In genomic region chr2:219059725-219060682, GRCh38 we compare ENCODE assay signal across 9 cellular contexts. TPM values are rescaled to one million over a fixed set of nuclear protein-coding genes. Genes with fewer than 3 reads are reported as not detected.
A peak's percentile ranks its signal among the peaks of the same experiment; 100 is the strongest.
DNase-seq lines count a peak whose midpoint lies in the region; ATAC-seq and TF ChIP-seq lines count a peak whose summit lies in the region.
"Had no signal": no experiment of that assay in that cellular context is flagged by ENCODE, and none has a peak within 500 bp of the region (broad histone marks: within the 10 kb centered on the region; RNA-seq: fewer than 3 reads in every experiment).

No MANE protein-coding gene starts in this region.

- H3K27me3 ChIP-seq in RWPE2 (ENCODE audit: insufficient read depth, poor library complexity, severe bottlenecking) (peaks cover 77% of the 10 kb centered on the region), esophagus muscularis mucosa (peaks cover 10 to 95% (median 54%) of the 10 kb centered on the region in 4 donors), sigmoid colon (peaks cover 55 to 94% (median 71%) of the 10 kb centered on the region in 3 donors), esophagus squamous epithelium (peaks cover 15 to 95% (median 44%) of the 10 kb centered on the region in 4 donors)

- 4% methylated on average over 9 of the region's 81 CpGs for WGBS in esophagus muscularis mucosa
- WGBS in sigmoid colon, 2 donors, result 2 to 4% methylated on average over 81 of the region's 81 CpGs
- WGBS in esophagus squamous epithelium, 2 donors, result no CpG with 5 or more reads among the region's 81 CpGs

- H3K9me3 ChIP-seq in RWPE2 (ENCODE audit: severe bottlenecking) (no peaks in the 10 kb centered on the region), esophagus muscularis mucosa (no peaks in the 10 kb centered on the region), sigmoid colon (no peaks in the 10 kb centered on the region), esophagus squamous epithelium (no peaks in the 10 kb centered on the region)
- H3K9me3 ChIP-seq: SJSA1 had no signal

- intact Hi-C loops in esophagus muscularis mucosa (cut with DNase I) (loop anchor here (2.0 to 10.0 kb wide), 3 partner anchors 62 to 245 kb away; partner anchors contain the start of gene PTPRN), sigmoid colon (cut with DNase I) (loop anchor here (2.0 to 5.0 kb wide), 2 partner anchors 97 to 237 kb away; no protein-coding TSS in a partner anchor), esophagus squamous epithelium (cut with DNase I) (loop anchor here (5.0 to 10.0 kb wide), 2 partner anchors 92 to 245 kb away; partner anchors contain the start of gene PTPRN)

- no peak overlapping the region for H3K27ac ChIP-seq in RWPE2 (ENCODE audit: poor library complexity, severe bottlenecking)
- no peak overlapping the region for H3K27ac ChIP-seq in esophagus muscularis mucosa (replicated peaks in 1 of 4)
- H3K27ac ChIP-seq in sigmoid colon, result peak overlapping the region in 1 of 4 donors; percentile 41
- H3K27ac ChIP-seq in esophagus squamous epithelium, result no peak overlapping the region
- H3K27ac ChIP-seq: SJSA1 had no signal

- DNase-seq in NCI-H1105 treated with DMSO at 0.1 percent for 48 hours (lab: John Stamatoyannopoulos, UW) (peak; percentile 35), NCI-H1105 (lab: John Stamatoyannopoulos, UW) (no peak), RWPE2 (ENCODE audit: low spot score) (no peak), esophagus muscularis mucosa (ENCODE audit: extremely low spot score) (no peak), sigmoid colon (no peak), amygdala (lab: John Stamatoyannopoulos, UW) (no peak), esophagus squamous epithelium (lab: John Stamatoyannopoulos, UW) (no peak)

- TF ChIP-seq CTCF in RWPE2 (IDR thresholded peaks at IDR 0.05; ENCODE audit: poor library complexity, severe bottlenecking) (no peak), esophagus muscularis mucosa (IDR thresholded peaks at IDR 0.05) (no peak), sigmoid colon (IDR thresholded peaks at IDR 0.05) (no peak), esophagus squamous epithelium (IDR thresholded peaks at IDR 0.05) (no peak)

- H3K4me3 ChIP-seq in RWPE2 (ENCODE audit: severe bottlenecking), result no peak overlapping the region
- H3K4me3 ChIP-seq in esophagus muscularis mucosa, result peak overlapping the region in 3 of 4 donors; percentile 33 to 42 (median 38)
- H3K4me3 ChIP-seq in sigmoid colon, result peak overlapping the region in 3 of 4 donors; percentile 23 to 31 (median 25)
- H3K4me3 ChIP-seq in esophagus squamous epithelium, result peak overlapping the region in 2 of 4 donors; percentile 41 to 57
- H3K4me3 ChIP-seq: SJSA1 had no signal

- ATAC-seq in RWPE2 (ENCODE audit: low read depth) (peak; percentile 12; the same call in 1 of the 3 replicates), HG03039 (IDR thresholded peaks at IDR 0.05; ENCODE audit: unreplicated experiment) (no peak)

- no peak for TF ChIP-seq EP300 in esophagus muscularis mucosa (IDR thresholded peaks at IDR 0.05)
- TF ChIP-seq EP300 in sigmoid colon (IDR thresholded peaks at IDR 0.05), result no peak

- H3K36me3 ChIP-seq in RWPE2 (ENCODE audit: low read depth), result no peaks in the 10 kb centered on the region
- no peaks in the 10 kb centered on the region for H3K36me3 ChIP-seq in esophagus muscularis mucosa
- no peaks in the 10 kb centered on the region for H3K36me3 ChIP-seq in sigmoid colon
- no peaks in the 10 kb centered on the region for H3K36me3 ChIP-seq in esophagus squamous epithelium
- H3K36me3 ChIP-seq: SJSA1 had no signal

- no peak for TF ChIP-seq POLR2A in esophagus muscularis mucosa (IDR thresholded peaks at IDR 0.05; ENCODE audit: low read depth)
- TF ChIP-seq POLR2A in sigmoid colon (IDR thresholded peaks at IDR 0.05), result no peak
- no peak for TF ChIP-seq POLR2A in esophagus squamous epithelium (IDR thresholded peaks at IDR 0.05)

- H3K4me1 ChIP-seq in RWPE2 (ENCODE audit: insufficient read depth, poor library complexity, severe bottlenecking), result no peaks in the 10 kb centered on the region
- H3K4me1 ChIP-seq in esophagus muscularis mucosa, result peaks cover 38 to 45% (median 43%) of the 10 kb centered on the region in 4 donors
- peaks cover 3 to 45% (median 42%) of the 10 kb centered on the region in 4 donors for H3K4me1 ChIP-seq in sigmoid colon
- peaks cover 34 to 46% (median 40%) of the 10 kb centered on the region in 3 donors for H3K4me1 ChIP-seq in esophagus squamous epithelium

RNA-seq across cellular contexts. Expression of gene IHH, which starts 0.7 kb away (rescaled TPM):
- total RNA-seq in esophagus muscularis mucosa (not detected), sigmoid colon (not detected), esophagus squamous epithelium (under 1 TPM in 1 of 4 donors, not detected in 3; 0.38 TPM)
- polyA plus RNA-seq in sigmoid colon, result 10 to 100 TPM; 12.9 to 36.1 (median 21.6) TPM

RNA-seq across cellular contexts. Expression of gene CFAP65, which starts 18.7 kb away (rescaled TPM):
- total RNA-seq in esophagus muscularis mucosa (not detected), sigmoid colon (not detected), esophagus squamous epithelium (under 1 TPM in 1 of 4 donors, not detected in 3; 0.19 TPM)
- under 1 TPM; under 0.01 to 0.10 (median under 0.01) TPM for polyA plus RNA-seq in sigmoid colon
- total RNA-seq: SJSA1 had no signal
